29 cellular contexts compared by ENCODE assay signal in the genomic region with DNA sequence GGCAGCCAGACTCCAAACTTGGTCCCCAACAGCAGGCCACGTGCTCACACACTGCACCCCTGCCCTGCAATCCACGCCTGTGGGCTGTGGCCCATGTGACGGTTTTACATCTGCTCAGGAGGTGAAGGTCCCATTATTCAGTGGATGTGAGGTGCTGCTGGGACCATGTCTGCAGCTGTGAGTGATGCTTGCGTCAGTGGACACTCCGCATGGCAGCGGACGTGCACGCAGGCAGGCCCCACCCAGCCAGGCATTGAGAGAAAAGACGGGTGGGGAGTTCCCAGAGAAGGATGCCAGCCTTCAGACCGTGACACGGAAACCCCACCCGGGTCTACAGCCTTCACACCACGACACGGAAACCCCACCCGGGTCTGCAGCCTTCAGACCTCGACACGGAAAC.
"Had no signal": no experiment of that assay in that cellular context is flagged by ENCODE, and none has a peak within 500 bp of the region (broad histone marks: within the 10 kb centered on the region; RNA-seq: fewer than 3 reads in every experiment).

No MANE protein-coding gene starts in this region.

- H3K9me3 Mint-ChIP-seq: activated T-cell treated with anti-CD3 and anti-CD28 coated beads, Interleukin-2, amount 50 U/mL, for 4 hours; activated T-helper 2 cell treated with anti-CD3 and anti-CD28 coated beads, Interferon-gamma antibody, Interleukin-2, Interleukin-4, amounts not matched to agents 10 μg/mL and 5 μg/mL and 100 μg/mL, durations not matched to agents 14 hours and 24 hours and 36 hours; stimulated activated naive CD8-positive, alpha-beta T cell treated with anti-CD3 and anti-CD28 coated beads, Interleukin-15, amount 100 ng/mL, for 72 hours; type B pancreatic cell; WTC11 had no signal

- ATAC-seq: activated CD8-positive, alpha-beta T cell treated with anti-CD3 and anti-CD28 coated beads for 36 hours; activated T-cell treated with anti-CD3 and anti-CD28 coated beads, Interleukin-2, amount 50 U/mL, for 4 hours; esophagus mucosa; heart right ventricle; left lobe of liver; lower lobe of right lung; right lobe of liver; stimulated activated naive CD8-positive, alpha-beta T cell treated with anti-CD3 and anti-CD28 coated beads, Interleukin-15, amount 100 ng/mL, for 72 hours; WTC11 had no signal

- H3K36me3 Mint-ChIP-seq: activated naive CD8-positive, alpha-beta T cell treated with anti-CD3 and anti-CD28 coated beads, Interleukin-2, amount 10 ng/mL, durations not matched to agents 7 days and 5 days; type B pancreatic cell; WTC11 had no signal

- H3K4me1 Mint-ChIP-seq: activated naive CD8-positive, alpha-beta T cell treated with anti-CD3 and anti-CD28 coated beads, Interleukin-2, amount 10 ng/mL, durations not matched to agents 7 days and 5 days; brain; nephron; WTC11 had no signal

- H3K27ac Mint-ChIP-seq: activated CD8-positive, alpha-beta T cell treated with anti-CD3 and anti-CD28 coated beads for 36 hours; activated naive CD8-positive, alpha-beta T cell treated with anti-CD3 and anti-CD28 coated beads, Interleukin-2, amount 10 ng/mL, durations not matched to agents 7 days and 5 days; activated T-helper 2 cell treated with anti-CD3 and anti-CD28 coated beads, Interferon-gamma antibody, Interleukin-2, Interleukin-4, amounts not matched to agents 10 μg/mL and 5 μg/mL and 100 μg/mL, durations not matched to agents 14 hours and 24 hours and 36 hours; nephron; progenitor cell of endocrine pancreas; stimulated activated naive CD8-positive, alpha-beta T cell treated with anti-CD3 and anti-CD28 coated beads, Interleukin-15, amount 100 ng/mL, for 72 hours; T-helper 1 cell treated with Interleukin-12 subunit alpha and Interleukin-12 subunit beta and Interleukin-4 antibody, amounts not matched to agents 30 μg/mL and 1 μg/mL, for 36 hours; type B pancreatic cell; WTC11 had no signal

- H3K9me3 ChIP-seq: lower lobe of right lung, neutrophil, ovary, right lobe of liver had no signal

- H3K27ac ChIP-seq: ascending aorta, cardiac muscle cell, heart right ventricle, lower lobe of right lung, neutrophil, ovary, right lobe of liver had no signal

- H3K36me3 ChIP-seq: ascending aorta, cardiac muscle cell, heart right ventricle, lower lobe of right lung, neutrophil, ovary, right lobe of liver had no signal

- H3K4me1 ChIP-seq: ascending aorta, heart right ventricle, lower lobe of right lung, right lobe of liver had no signal

- DNase-seq: activated CD4-positive, alpha-beta T cell treated with anti-CD3 and anti-CD28 coated beads, Interleukin-2, amount 50 U/mL, for 1 hour; activated CD8-positive, alpha-beta T cell treated with anti-CD3 and anti-CD28 coated beads for 36 hours; activated naive CD4-positive, alpha-beta T cell treated with Interleukin-2 at 50 U/mL for 16 hours; activated naive CD8-positive, alpha-beta T cell treated with anti-CD3 and anti-CD28 coated beads, Interleukin-2, amount 10 ng/mL, durations not matched to agents 7 days and 5 days; activated T-cell treated with anti-CD3 and anti-CD28 coated beads, Interleukin-2, amount 50 U/mL, for 4 hours; cortex of kidney; foreskin fibroblast; heart right ventricle; kidney glomerular epithelial cell; lower lobe of right lung; mesendoderm; ovary; right lobe of liver; stimulated activated CD4-positive, alpha-beta T cell treated with anti-CD3 and anti-CD28 coated beads, Interleukin-2, amount 100 ng/mL, for 48 hours; stimulated activated naive CD8-positive, alpha-beta T cell treated with anti-CD3 and anti-CD28 coated beads, Interleukin-15, amount 100 ng/mL, for 72 hours; substantia nigra; SW 1271 had no signal

- H3K4me3 ChIP-seq: ascending aorta, cardiac muscle cell, heart right ventricle, lower lobe of right lung, ovary, right lobe of liver had no signal

- H3K4me3 Mint-ChIP-seq: activated CD8-positive, alpha-beta T cell treated with anti-CD3 and anti-CD28 coated beads for 36 hours; activated naive CD8-positive, alpha-beta T cell treated with anti-CD3 and anti-CD28 coated beads, Interleukin-2, amount 10 ng/mL, durations not matched to agents 7 days and 5 days; activated T-cell treated with anti-CD3 and anti-CD28 coated beads, Interleukin-2, amount 50 U/mL, for 4 hours; brain; nephron; stimulated activated naive CD8-positive, alpha-beta T cell treated with anti-CD3 and anti-CD28 coated beads, Interleukin-15, amount 100 ng/mL, for 72 hours; T-helper 1 cell treated with Interleukin-12 subunit alpha and Interleukin-12 subunit beta and Interleukin-4 antibody, amounts not matched to agents 30 μg/mL and 1 μg/mL, for 36 hours; type B pancreatic cell; WTC11 had no signal

- H3K27me3 ChIP-seq: ascending aorta, ovary, right lobe of liver had no signal
